Comparison of ENCODE assay signal across 1 cellular context in genomic region chr9:133057006-133057405, GRCh38.
TF ChIP-seq lines count a peak whose summit lies in the region.

No MANE protein-coding gene starts in this region.

TF ChIP-seq in HepG2, 621 proteins besides CTCF, POLR2A, EP300 and RAD21:
- TF ChIP-seq XBP1 (CRISPR knock-in tag; IDR thresholded peaks at IDR 0.05), result no peak
- TF ChIP-seq FOXC1 (CRISPR knock-in tag; IDR thresholded peaks at IDR 0.05; ENCODE audit: borderline replicate concordance), result no peak
- TF ChIP-seq ZNF879 (CRISPR knock-in tag; IDR thresholded peaks at IDR 0.05), result no peak
- no peak for TF ChIP-seq TFDP1 (CRISPR knock-in tag; IDR thresholded peaks at IDR 0.05; ENCODE audit: borderline replicate concordance)
- TF ChIP-seq AGO2 (optimal IDR thresholded peaks at IDR 0.05; ENCODE audit: low read depth, low read length), result peak; percentile 63
- no peak for TF ChIP-seq ZSCAN21 (CRISPR knock-in tag; IDR thresholded peaks at IDR 0.05; ENCODE audit: borderline replicate concordance)
